ENCODE assay signal across 15 cellular contexts in genomic region chr16:22355487-22355908, GRCh38. TPM values are rescaled to one million over a fixed set of nuclear protein-coding genes. Genes with fewer than 3 reads are reported as not detected.
DNase-seq lines count a peak whose midpoint lies in the region; ATAC-seq, FAIRE-seq and TF ChIP-seq lines count a peak whose summit lies in the region.
"Had no signal": no experiment of that assay in that cellular context is flagged by ENCODE, and none has a peak within 500 bp of the region (broad histone marks: within the 10 kb centered on the region; RNA-seq: fewer than 3 reads in every experiment).

No MANE protein-coding gene starts in this region.

- H3K4me3 Mint-ChIP-seq in CD8-positive, alpha-beta T cell, result peak overlapping the region; percentile 13
- no peak overlapping the region for H3K4me3 Mint-ChIP-seq in dendritic cell treated with granulocyte-macrophage colony-stimulating factor and Interleukin-4, amounts not matched to agents 40 ng/mL and 50 ng/mL, for 4 days
- H3K4me3 Mint-ChIP-seq: neural crest cell had no signal

- CTCF ChIA-PET in CD8-positive, alpha-beta T cell (lab: Charles Lee), result interaction anchor here (1.1 kb wide), 1 partner anchor 37 kb away, joined by 3 read pairs; no protein-coding TSS in a partner anchor

- H3K27ac Mint-ChIP-seq in CD8-positive, alpha-beta T cell, result peak overlapping the region; percentile 76
- peak overlapping the region; percentile 57 for H3K27ac Mint-ChIP-seq in dendritic cell treated with granulocyte-macrophage colony-stimulating factor and Interleukin-4, amounts not matched to agents 40 ng/mL and 50 ng/mL, for 4 days

- POLR2A ChIA-PET in CD8-positive, alpha-beta T cell (lab: Charles Lee), result interaction anchor here (1.0 to 3.7 kb wide), 2 partner anchors 18 to 20 kb away, joined by 3 to 24 read pairs; partner anchors contain the start of gene CDR2

- no peak for ATAC-seq in CD8-positive, alpha-beta T cell
- ATAC-seq: left lung had no signal

- peaks cover 73% of the 10 kb centered on the region for H3K4me1 ChIP-seq in CD8-positive, alpha-beta T cell (ENCODE audit: insufficient read depth, low read length)
- H3K4me1 ChIP-seq in OCI-LY3 (ENCODE audit: low read length), result peaks cover 29% of the 10 kb centered on the region
- H3K4me1 ChIP-seq in stomach, result peaks cover 4 to 45% (median 13%) of the 10 kb centered on the region in 4 donors

- no peak overlapping the region for H3K4me3 ChIP-seq in CD8-positive, alpha-beta T cell (ENCODE audit: low read depth, low read length)
- no peak overlapping the region for H3K4me3 ChIP-seq in OCI-LY3 (ENCODE audit: low read length)
- H3K4me3 ChIP-seq in stomach, result no peak overlapping the region
- H3K4me3 ChIP-seq: hepatocyte, left lung had no signal

- H3K27me3 ChIP-seq in CD8-positive, alpha-beta T cell (ENCODE audit: insufficient read depth, low read length), result no peaks in the 10 kb centered on the region
- H3K27me3 ChIP-seq in OCI-LY3 (ENCODE audit: low read depth, low read length) (no peaks in the 10 kb centered on the region), stomach (no peaks in the 10 kb centered on the region)
- H3K27me3 ChIP-seq: hepatocyte, left lung had no signal

- no peak overlapping the region for H3K9ac ChIP-seq in OCI-LY3 (ENCODE audit: low read length)

- H3K36me3 Mint-ChIP-seq in CD8-positive, alpha-beta T cell, result peaks cover 50% of the 10 kb centered on the region
- peaks cover 27% of the 10 kb centered on the region for H3K36me3 Mint-ChIP-seq in dendritic cell treated with granulocyte-macrophage colony-stimulating factor and Interleukin-4, amounts not matched to agents 40 ng/mL and 50 ng/mL, for 4 days (ENCODE audit: low read depth)

- no peak overlapping the region for H3K4me2 ChIP-seq in OCI-LY3 (ENCODE audit: low read length)
- H3K4me2 ChIP-seq: hepatocyte had no signal

- H4K20me1 ChIP-seq in OCI-LY3 (ENCODE audit: insufficient read depth, low read length), result peaks cover 7% of the 10 kb centered on the region; the same call in 1 of the 2 replicates

- no peaks in the 10 kb centered on the region for H3K9me3 Mint-ChIP-seq in CD8-positive, alpha-beta T cell
- H3K9me3 Mint-ChIP-seq in dendritic cell treated with granulocyte-macrophage colony-stimulating factor and Interleukin-4, amounts not matched to agents 40 ng/mL and 50 ng/mL, for 4 days, result no peaks in the 10 kb centered on the region

- no peaks in the 10 kb centered on the region for H3K27me3 Mint-ChIP-seq in CD8-positive, alpha-beta T cell (ENCODE audit: low read depth)
- H3K27me3 Mint-ChIP-seq in dendritic cell treated with granulocyte-macrophage colony-stimulating factor and Interleukin-4, amounts not matched to agents 40 ng/mL and 50 ng/mL, for 4 days, result peaks cover 2% of the 10 kb centered on the region

- no peak for DNase-seq in CD8-positive, alpha-beta T cell
- DNase-seq in GM18507 (ENCODE audit: extremely low spot score, insufficient read length, low read depth), result no peak
- DNase-seq in kidney tubule cell (ENCODE audit: low spot score), result no peak
- DNase-seq in midbrain (lab: John Stamatoyannopoulos, UW), result no peak
- DNase-seq in stomach, result no peak
- DNase-seq: GDM1, left lung, NCI-H187, NCI-H69, SHP77 treated with DMSO at 0.1 percent for 48 hours, substantia nigra had no signal

- no peak for TF ChIP-seq CTCF in CD8-positive, alpha-beta T cell (IDR thresholded peaks at IDR 0.05)
- TF ChIP-seq CTCF in OCI-LY3 (IDR thresholded peaks at IDR 0.05; ENCODE audit: low read depth, low read length) (no peak), stomach (IDR thresholded peaks at IDR 0.05) (no peak)

- no peak for TF ChIP-seq EP300 in stomach (IDR thresholded peaks at IDR 0.05)

- no peak overlapping the region for H3K27ac ChIP-seq in CD8-positive, alpha-beta T cell (ENCODE audit: low read depth, low read length)
- H3K27ac ChIP-seq in OCI-LY3 (ENCODE audit: low read length) (peak overlapping the region; percentile 4), stomach (no peak overlapping the region)
- H3K27ac ChIP-seq: hepatocyte, left lung had no signal

- intact Hi-C loops in CD8-positive, alpha-beta T cell (cut with DNase I, micrococcal nuclease), result loop anchor here (2.0 to 5.0 kb wide), 2 partner anchors 17 to 163 kb away; no protein-coding TSS in a partner anchor
- intact Hi-C loops in dendritic cell treated with granulocyte-macrophage colony-stimulating factor and Interleukin-4, amounts not matched to agents 40 ng/mL and 50 ng/mL, for 4 days (cut with micrococcal nuclease), result no loop called here
- intact Hi-C loops in stomach (cut with DNase I; ENCODE audit: low total_unique reads), result no loop called here

- peaks cover 45% of the 10 kb centered on the region for H3K79me2 ChIP-seq in OCI-LY3 (ENCODE audit: low read length)

- FAIRE-seq in GM18507 (lab: Jason Lieb, UNC), result peak; percentile 75

- H3K4me1 Mint-ChIP-seq in CD8-positive, alpha-beta T cell (ENCODE audit: low read depth), result peaks cover 73% of the 10 kb centered on the region
- peaks cover 41% of the 10 kb centered on the region for H3K4me1 Mint-ChIP-seq in dendritic cell treated with granulocyte-macrophage colony-stimulating factor and Interleukin-4, amounts not matched to agents 40 ng/mL and 50 ng/mL, for 4 days (ENCODE audit: low read depth)

- H3K9me3 ChIP-seq in CD8-positive, alpha-beta T cell (ENCODE audit: low read length), result no peaks in the 10 kb centered on the region
- H3K9me3 ChIP-seq in OCI-LY3 (ENCODE audit: insufficient read depth, low read length) (no peaks in the 10 kb centered on the region), stomach (no peaks in the 10 kb centered on the region)
- H3K9me3 ChIP-seq: left lung had no signal

- H2AFZ ChIP-seq in OCI-LY3 (ENCODE audit: low read depth, low read length), result no peak overlapping the region
- H2AFZ ChIP-seq: hepatocyte had no signal

- no peak for TF ChIP-seq POLR2A in stomach (IDR thresholded peaks at IDR 0.05)

- H3K36me3 ChIP-seq in CD8-positive, alpha-beta T cell (ENCODE audit: insufficient read depth, low read length), result no peaks in the 10 kb centered on the region
- peaks cover 27% of the 10 kb centered on the region for H3K36me3 ChIP-seq in OCI-LY3 (replicated peaks; ENCODE audit: low read depth, low read length)
- peaks cover 0 to 25% (median 17%) of the 10 kb centered on the region in 4 donors for H3K36me3 ChIP-seq in stomach

RNA-seq across cellular contexts. Expression of gene CDR2, which starts 18.9 kb away (rescaled TPM):
- 100 to 1,000 TPM; 119 to 120 TPM for total RNA-seq in CD8-positive, alpha-beta T cell
- total RNA-seq in stomach, result 100 to 1,000 TPM in 1 of 5 donors, 10 to 100 TPM in 4; 21.4 to 198 (median 27.7) TPM
- polyA plus RNA-seq in stomach, result 10 to 100 TPM in 2 of 3 donors, 1 to 10 TPM in 1; 8.9 to 16.6 (median 15.4) TPM

RNA-seq across cellular contexts. Expression of gene POLR3E, which starts 58.3 kb away (rescaled TPM):
- 100 to 1,000 TPM; 300 to 307 TPM for total RNA-seq in CD8-positive, alpha-beta T cell
- total RNA-seq in stomach, result 10 to 100 TPM; 51.3 to 99.1 (median 76.5) TPM
- polyA plus RNA-seq in stomach, result 10 to 100 TPM; 13.1 to 19.3 (median 16.2) TPM

Comparison
In these comparisons a context has a peak if more than half of its experiments do, and no peak if none do; other contexts are left out.
1. intact Hi-C loops: an anchor here in CD8-positive, alpha-beta T cell (2.0 to 5.0 kb wide); none called in dendritic cell treated with granulocyte-macrophage colony-stimulating factor and Interleukin-4, amounts not matched to agents 40 ng/mL and 50 ng/mL, for 4 days and stomach.